Comparison of ENCODE assay signal across 2 cellular contexts in the genomic region with DNA sequence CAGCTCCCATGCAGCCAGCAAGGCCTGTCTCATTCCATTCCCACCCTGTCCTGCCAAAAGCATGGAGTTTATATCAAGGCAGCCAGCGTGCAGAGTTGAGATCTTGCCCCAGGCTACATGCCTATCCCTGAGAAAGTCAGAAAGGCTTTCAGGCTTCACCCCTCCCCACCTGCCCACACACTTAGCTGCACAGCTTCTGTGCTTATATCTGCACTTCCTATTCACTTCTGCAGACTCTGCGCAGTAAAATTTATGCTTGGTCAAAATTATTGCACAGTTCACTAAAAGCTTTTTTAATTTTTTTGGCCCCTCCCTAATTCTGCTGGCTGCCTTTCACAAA.
TF ChIP-seq lines count a peak whose summit lies in the region.

No MANE protein-coding gene starts in this region.

TF ChIP-seq in SK-N-SH, 30 proteins besides CTCF, POLR2A, EP300 and RAD21:
- no peak for TF ChIP-seq IRF3 (IDR thresholded peaks at IDR 0.05; ENCODE audit: low read depth, low read length)
- TF ChIP-seq RFX5 (IDR thresholded peaks at IDR 0.05; ENCODE audit: low read length), result no peak
TF ChIP-seq in SK-N-SH: peak in this region for 0.

TF ChIP-seq in SK-N-SH treated with all-trans-retinoic acid at 6 μM for 48 hours, 23 proteins besides CTCF, POLR2A, EP300 and RAD21:
- no peak for TF ChIP-seq ZFP30 (CRISPR knock-in tag; IDR thresholded peaks at IDR 0.05)
